11 cellular contexts compared by ENCODE assay signal in the genomic region with DNA sequence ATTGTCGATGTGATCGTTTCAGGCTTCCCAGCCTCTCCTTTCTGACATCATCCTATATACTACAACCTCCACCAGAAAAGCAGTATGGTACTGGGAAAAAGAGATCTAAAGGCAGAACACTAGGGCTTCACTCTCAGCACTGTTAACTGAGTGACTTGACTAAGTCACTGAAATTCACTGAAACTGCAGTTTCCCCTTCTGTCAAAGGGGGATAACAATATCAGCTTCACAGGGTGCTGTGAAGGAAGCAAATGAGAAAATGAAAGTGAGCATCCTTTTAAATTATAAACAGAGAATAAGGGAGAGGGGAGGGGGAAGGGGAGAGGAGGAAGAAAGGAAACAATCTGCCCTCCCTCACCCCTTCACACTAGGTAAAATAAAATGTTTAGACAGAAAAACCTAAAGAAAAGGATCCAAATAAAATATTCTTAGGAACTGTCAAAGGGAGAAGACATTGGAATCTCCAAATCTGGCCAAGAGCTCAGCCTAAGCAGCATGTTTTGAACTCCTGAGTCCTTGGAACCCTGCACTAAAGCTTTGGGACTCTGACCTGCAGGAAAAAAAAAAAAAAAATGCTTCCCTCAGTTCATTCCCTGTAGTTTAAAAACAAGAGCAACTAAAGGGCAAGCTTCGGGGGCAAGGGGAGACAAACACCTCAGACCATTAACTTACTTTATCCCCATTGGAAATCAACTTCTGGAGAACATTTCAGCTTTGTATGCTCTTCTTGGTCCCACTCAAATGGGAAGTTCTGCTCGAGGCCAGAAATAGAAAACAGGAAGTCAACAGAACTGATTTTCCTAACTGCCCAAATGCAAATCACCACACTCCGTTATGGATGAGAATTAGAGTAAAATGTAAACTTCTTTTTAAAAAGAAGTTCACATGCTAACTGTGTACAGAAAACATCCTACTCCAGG.
A peak's percentile ranks its signal among the peaks of the same experiment; 100 is the strongest.
DNase-seq lines count a peak whose midpoint lies in the region; ATAC-seq, FAIRE-seq and TF ChIP-seq lines count a peak whose summit lies in the region.
"Had no signal": no experiment of that assay in that cellular context is flagged by ENCODE, and none has a peak within 500 bp of the region (broad histone marks: within the 10 kb centered on the region; RNA-seq: fewer than 3 reads in every experiment).

No MANE protein-coding gene starts in this region.

- H3K9ac ChIP-seq in neuronal stem cell (ENCODE audit: low read depth, low read length, poor library complexity): no peak overlapping the region

- peak; percentile 46 for ATAC-seq in GM18873 (IDR thresholded peaks at IDR 0.05; ENCODE audit: low FRiP score, unreplicated experiment)
- peak; percentile 46 for ATAC-seq in HG02798 (IDR thresholded peaks at IDR 0.05; ENCODE audit: poor library complexity, unreplicated experiment)

- no peak overlapping the region for H3K4me2 ChIP-seq in neuronal stem cell (ENCODE audit: insufficient read depth, low read length, poor library complexity, severe bottlenecking)

- no peak overlapping the region for H3K4me3 ChIP-seq in NB4 (ENCODE audit: low read depth, low read length)
- no peak overlapping the region for H3K4me3 ChIP-seq in neuronal stem cell (ENCODE audit: low read length in 2 of 2)

- DNase-seq in NB4 (ENCODE audit: low read depth) (peak; percentile 9), neuronal stem cell (ENCODE audit: low spot score) (no peak), frontal cortex (ENCODE audit: low spot score in 2 of 2) (no peak), NCI-H510A treated with DMSO at 0.1 percent for 48 hours (lab: John Stamatoyannopoulos, UW) (no peak)
- DNase-seq in activated naive CD4-positive, alpha-beta T cell treated with anti-CD3 and anti-CD28 coated beads, Interleukin-2, amount 10 ng/mL, durations not matched to agents 7 days and 5 days: no peak
- DNase-seq in stimulated activated CD4-positive, alpha-beta T cell treated with anti-CD3 and anti-CD28 coated beads, Interleukin-15, amount 100 ng/mL, for 24 hours: no peak
- DNase-seq: amniotic stem cell; stimulated activated CD4-positive, alpha-beta T cell treated with anti-CD3 and anti-CD28 coated beads, Interleukin-4, amount 100 ng/mL, for 4 hours had no signal

- H3K27me3 Mint-ChIP-seq in activated naive CD4-positive, alpha-beta T cell treated with anti-CD3 and anti-CD28 coated beads, Interleukin-2, amount 10 ng/mL, durations not matched to agents 7 days and 5 days: peaks cover 4% of the 10 kb centered on the region

- H3K27ac Mint-ChIP-seq in activated naive CD4-positive, alpha-beta T cell treated with anti-CD3 and anti-CD28 coated beads, Interleukin-2, amount 10 ng/mL, durations not matched to agents 7 days and 5 days: no peak overlapping the region

- no peaks in the 10 kb centered on the region for H3K9me3 Mint-ChIP-seq in activated naive CD4-positive, alpha-beta T cell treated with anti-CD3 and anti-CD28 coated beads, Interleukin-2, amount 10 ng/mL, durations not matched to agents 7 days and 5 days

- H2BK5ac ChIP-seq in neuronal stem cell (ENCODE audit: low read length): no peak overlapping the region

- no peak overlapping the region for H2AK5ac ChIP-seq in neuronal stem cell (ENCODE audit: low read depth, low read length)

- peaks cover 2% of the 10 kb centered on the region for H3K4me1 Mint-ChIP-seq in activated naive CD4-positive, alpha-beta T cell treated with anti-CD3 and anti-CD28 coated beads, Interleukin-2, amount 10 ng/mL, durations not matched to agents 7 days and 5 days

- H3K36me3 ChIP-seq in neuronal stem cell (replicated peaks in 1 of 2; ENCODE audit: control insufficient read depth in 2 of 2, insufficient read depth in 2 of 2, low read length in 2 of 2): no peaks in the 10 kb centered on the region

- no peak overlapping the region for H3K18ac ChIP-seq in neuronal stem cell (ENCODE audit: low read length)

- H3K23ac ChIP-seq in neuronal stem cell (ENCODE audit: low read depth, low read length, poor library complexity): no peak overlapping the region

- no peak overlapping the region for H4K91ac ChIP-seq in neuronal stem cell (ENCODE audit: low read depth, low read length, poor library complexity)

- no peak overlapping the region for H3K4ac ChIP-seq in neuronal stem cell (ENCODE audit: low read length)

- H3K27me3 ChIP-seq in neuronal stem cell (ENCODE audit: control insufficient read depth in 3 of 3, insufficient read depth in 3 of 3, low read depth in 1 of 3, low read length in 3 of 3): no peaks in the 10 kb centered on the region

- CTCF ChIA-PET in activated naive CD4-positive, alpha-beta T cell treated with anti-CD3 and anti-CD28 coated beads, Interleukin-2, amount 10 ng/mL, durations not matched to agents 7 days and 5 days (lab: Charles Lee): interaction anchor here (0.7 kb wide), 1 partner anchor 971 kb away, joined by 3 read pairs; no protein-coding TSS in a partner anchor

- H3K36me3 Mint-ChIP-seq in activated naive CD4-positive, alpha-beta T cell treated with anti-CD3 and anti-CD28 coated beads, Interleukin-2, amount 10 ng/mL, durations not matched to agents 7 days and 5 days: no peaks in the 10 kb centered on the region

- no peaks in the 10 kb centered on the region for H3K79me1 ChIP-seq in neuronal stem cell (ENCODE audit: low read depth, low read length)

- H2BK12ac ChIP-seq in neuronal stem cell (ENCODE audit: low read length): no peak overlapping the region

- no peak overlapping the region for H2BK120ac ChIP-seq in neuronal stem cell (ENCODE audit: low read depth, low read length)

- no peak for TF ChIP-seq CTCF in NB4 (IDR thresholded peaks at IDR 0.05; ENCODE audit: low read depth, low read length)

- H3K9me3 ChIP-seq in neuronal stem cell (replicated peaks in 1 of 2; ENCODE audit: control insufficient read depth in 2 of 2, insufficient read depth in 1 of 2, low read depth in 1 of 2, low read length in 2 of 2): no peaks in the 10 kb centered on the region

- WGBS in neuronal stem cell (ENCODE audit: extremely low coverage in 2 of 2, insufficient read length in 2 of 2, insufficient replicate concordance in 1 of 2), 2 donors: no CpG with 5 or more reads among the region's 5 CpGs

- TF ChIP-seq POLR2A in NB4 (IDR thresholded peaks at IDR 0.05; ENCODE audit: extremely low read depth, insufficient read length): no peak

- H3K27ac ChIP-seq in neuronal stem cell (replicated peaks; ENCODE audit: low read length): no peak overlapping the region

- no peak overlapping the region for H2BK15ac ChIP-seq in neuronal stem cell (ENCODE audit: low read length)

- no peak overlapping the region for H3K4me3 Mint-ChIP-seq in activated naive CD4-positive, alpha-beta T cell treated with anti-CD3 and anti-CD28 coated beads, Interleukin-2, amount 10 ng/mL, durations not matched to agents 7 days and 5 days

- peaks cover 0 to 3% of the 10 kb centered on the region in 2 donors for H3K4me1 ChIP-seq in neuronal stem cell (ENCODE audit: control insufficient read depth in 2 of 2, insufficient read depth in 1 of 2, low read depth in 1 of 2, low read length in 2 of 2)

- no peak overlapping the region for H3K14ac ChIP-seq in neuronal stem cell (ENCODE audit: low read length)

- no peak for FAIRE-seq in frontal cortex (lab: Jason Lieb, UNC)
- FAIRE-seq: islet of Langerhans had no signal

- H2AFZ ChIP-seq in neuronal stem cell (ENCODE audit: low read length): peak overlapping the region; percentile 11

- H4K8ac ChIP-seq in neuronal stem cell (ENCODE audit: low read depth, low read length): no peak overlapping the region
